In genomic region chr4:126405369-126405982, GRCh38 we compare ENCODE assay signal across 8 cellular contexts.
DNase-seq lines count a peak whose midpoint lies in the region; FAIRE-seq and TF ChIP-seq lines count a peak whose summit lies in the region.

No MANE protein-coding gene starts in this region.

- no peaks in the 10 kb centered on the region for H3K4me1 ChIP-seq in HEK293 (ENCODE audit: control insufficient read depth, insufficient read depth, low read length)

- H3K4me3 ChIP-seq in HEK293 (ENCODE audit: low read depth, low read length), result no peak overlapping the region

- CTCF ChIA-PET in HEK293 (lab: Yijun Ruan, JAX), result no interaction called here

- H3K36me3 ChIP-seq in HEK293 (ENCODE audit: control insufficient read depth in 2 of 2, insufficient read depth in 1 of 2, low read length in 2 of 2), result no peaks in the 10 kb centered on the region

- H3K27ac ChIP-seq in HEK293 (ENCODE audit: extremely low read depth, low read depth, low read length), result no peak overlapping the region

- DNase-seq in ELF-1 (ENCODE audit: low read depth, low spot score), result peak; percentile 48
- DNase-seq in RCC 7860 (ENCODE audit: low spot score), result peak; percentile 14
- peak; percentile 38 for DNase-seq in islet precursor cell
- DNase-seq in hippocampal formation (lab: John Stamatoyannopoulos, UW), result no peak
- no peak for DNase-seq in activated CD8-positive, alpha-beta memory T cell treated with anti-CD3 and anti-CD28 coated beads for 24 hours
- DNase-seq in inferior parietal cortex (ENCODE audit: extremely low spot score), result no peak
- no peak for DNase-seq in NK-92 (lab: John Stamatoyannopoulos, UW; ENCODE audit: unreplicated experiment)

- no peaks in the 10 kb centered on the region for H3K9me3 ChIP-seq in HEK293 (ENCODE audit: control insufficient read depth, insufficient read depth, low read depth, low read length)

- POLR2A ChIA-PET in HEK293 (lab: Yijun Ruan, JAX), result no interaction called here

- no peak for TF ChIP-seq CTCF in HEK293 (tag by site-specific recombination; IDR thresholded peaks at IDR 0.05)

- FAIRE-seq in RCC 7860 (lab: Jason Lieb, UNC), result no peak

TF ChIP-seq in HEK293, 187 proteins besides CTCF, POLR2A, EP300 and RAD21:
- TF ChIP-seq ZFP41 (tag by site-specific recombination; IDR thresholded peaks at IDR 0.05; ENCODE audit: borderline replicate concordance) (no peak), ZNF654 (tag by site-specific recombination; IDR thresholded peaks at IDR 0.05; ENCODE audit: low read depth) (peak; percentile 28; the same call in 1 of the 2 replicates)

Comparison
In these comparisons a context has a peak if more than half of its experiments do, and no peak if none do; other contexts are left out.
1. DNase-seq: peak in ELF-1 (single experiment), RCC 7860 (single experiment) and islet precursor cell (single experiment); none in hippocampal formation (0 of 2), activated CD8-positive, alpha-beta memory T cell treated with anti-CD3 and anti-CD28 coated beads for 24 hours (single experiment), inferior parietal cortex (single experiment) and NK-92 (single experiment).